ENCODE assay signal across 23 cellular contexts in genomic region chr11:117872962-117873827, GRCh38. TPM values are rescaled to one million over a fixed set of nuclear protein-coding genes. Genes with fewer than 3 reads are reported as not detected.
DNase-seq lines count a peak whose midpoint lies in the region; ATAC-seq and TF ChIP-seq lines count a peak whose summit lies in the region.
"Had no signal": no experiment of that assay in that cellular context is flagged by ENCODE, and none has a peak within 500 bp of the region (broad histone marks: within the 10 kb centered on the region; RNA-seq: fewer than 3 reads in every experiment).

No MANE protein-coding gene starts in this region.

- H3K4me1 ChIP-seq in BLaER1 (peaks cover 40% of the 10 kb centered on the region), DND-41 (ENCODE audit: insufficient read depth, low read length) (peaks cover 61% of the 10 kb centered on the region), neural progenitor cell (peaks cover 71% of the 10 kb centered on the region), adrenal gland (replicated peaks in 1 of 2) (peaks cover 0 to 61% of the 10 kb centered on the region in 2 donors)
- H3K4me1 ChIP-seq: right lobe of liver had no signal

- 81 to 89% (median 84%) methylated on average over 12 to 15 of the region's 15 CpGs for WGBS in adrenal gland, 4 donors

- no peaks in the 10 kb centered on the region for H3K9me3 ChIP-seq in BLaER1
- no peaks in the 10 kb centered on the region for H3K9me3 ChIP-seq in DND-41 (ENCODE audit: insufficient read depth, low read length, severe bottlenecking)
- H3K9me3 ChIP-seq in neural progenitor cell (ENCODE audit: low read depth): no peaks in the 10 kb centered on the region
- no peaks in the 10 kb centered on the region for H3K9me3 ChIP-seq in adrenal gland (replicated peaks in 1 of 3)
- H3K9me3 ChIP-seq: right lobe of liver had no signal

- peak; percentile 47 for ATAC-seq in DND-41 (ENCODE audit: insufficient read depth, low read depth)
- ATAC-seq in GM18520 (IDR thresholded peaks at IDR 0.05; ENCODE audit: unreplicated experiment): no peak
- ATAC-seq: T-cell had no signal

- H3K27ac ChIP-seq in BLaER1 (no peak overlapping the region), DND-41 (ENCODE audit: low read length) (peak overlapping the region; percentile 37), dorsolateral prefrontal cortex (peak overlapping the region in 56 of 59 donors; percentile 3 to 96 (median 88)), neural progenitor cell (no peak overlapping the region), adrenal gland (peak overlapping the region in 2 of 5 donors; percentile 29 to 82)
- H3K27ac ChIP-seq: VCaP had no signal

- H3K4me3 ChIP-seq in BLaER1: no peak overlapping the region
- H3K4me3 ChIP-seq in DND-41 (ENCODE audit: low read depth in 1 of 2, low read length in 2 of 2): no peak overlapping the region
- H3K4me3 ChIP-seq in dorsolateral prefrontal cortex: peak overlapping the region in 51 of 59 donors; percentile 6 to 82 (median 67)
- H3K4me3 ChIP-seq in neural progenitor cell: no peak overlapping the region
- no peak overlapping the region for H3K4me3 ChIP-seq in adrenal gland
- H3K4me3 ChIP-seq: right lobe of liver had no signal

- TF ChIP-seq CTCF in DND-41 (IDR thresholded peaks at IDR 0.05; ENCODE audit: borderline replicate concordance, extremely low read depth, low read length, poor library complexity, severe bottlenecking) (no peak), dorsolateral prefrontal cortex (IDR thresholded peaks at IDR 0.05 in 54 of 56, conservative IDR thresholded peaks at IDR 0.05 in 2 of 56; ENCODE audit: low read depth in 1 of 56, partially characterized antibody in 56 of 56) (no peak), neural progenitor cell (IDR thresholded peaks at IDR 0.05) (no peak), adrenal gland (IDR thresholded peaks at IDR 0.05) (no peak), GM10266 (IDR thresholded peaks at IDR 0.05; ENCODE audit: control insufficient read depth, insufficient read depth, low read depth, missing control alignments) (no peak)

- H2AFZ ChIP-seq in DND-41 (ENCODE audit: low read depth, low read length): no peak overlapping the region
- no peak overlapping the region for H2AFZ ChIP-seq in neural progenitor cell (replicated peaks)

- H3K27me3 Mint-ChIP-seq in neural progenitor cell (ENCODE audit: insufficient read depth, low read depth): peaks cover 18% of the 10 kb centered on the region

- H3K9me3 Mint-ChIP-seq in neural progenitor cell: no peaks in the 10 kb centered on the region
- H3K9me3 Mint-ChIP-seq: endodermal cell; stimulated activated naive CD8-positive, alpha-beta T cell treated with anti-CD3 and anti-CD28 coated beads, Interleukin-15, Interleukin-2, amounts not matched to agents 100 ng/mL and 50 ng/mL, for 24 hours; T-cell had no signal

- intact Hi-C loops in dorsolateral prefrontal cortex (cut with DNase I) (no loop called here), adrenal gland (cut with DNase I) (no loop called here)

- H3K4me2 ChIP-seq in BLaER1 (peak overlapping the region; percentile 23), DND-41 (ENCODE audit: insufficient read depth, low read length) (peak overlapping the region; percentile 21), neural progenitor cell (peak overlapping the region; percentile 89)

- peaks cover 73% of the 10 kb centered on the region for H3K4me1 Mint-ChIP-seq in neural progenitor cell

- peaks cover 81% of the 10 kb centered on the region for H3K79me2 ChIP-seq in DND-41 (ENCODE audit: insufficient read depth, low read length)
- peaks cover 82% of the 10 kb centered on the region for H3K79me2 ChIP-seq in neural progenitor cell (ENCODE audit: low read depth)

- H3K36me3 Mint-ChIP-seq in neural progenitor cell: peaks cover 4% of the 10 kb centered on the region
- H3K36me3 Mint-ChIP-seq: T-cell had no signal

- H3K4me3 Mint-ChIP-seq in neural progenitor cell: peak overlapping the region; percentile 44
- H3K4me3 Mint-ChIP-seq: stimulated activated naive CD8-positive, alpha-beta T cell treated with anti-CD3 and anti-CD28 coated beads, Interleukin-15, Interleukin-2, amounts not matched to agents 100 ng/mL and 50 ng/mL, for 24 hours had no signal

- H3K27ac Mint-ChIP-seq in neural progenitor cell: no peak overlapping the region
- H3K27ac Mint-ChIP-seq: endodermal cell; stimulated activated naive CD8-positive, alpha-beta T cell treated with anti-CD3 and anti-CD28 coated beads, Interleukin-15, Interleukin-2, amounts not matched to agents 100 ng/mL and 50 ng/mL, for 24 hours; T-cell had no signal

- H4K20me1 ChIP-seq in BLaER1: no peaks in the 10 kb centered on the region; the same call in 1 of the 2 replicates
- H4K20me1 ChIP-seq in DND-41 (ENCODE audit: insufficient read depth, low read length): peaks cover 68% of the 10 kb centered on the region
- H4K20me1 ChIP-seq in neural progenitor cell (ENCODE audit: low read depth): peaks cover 67% of the 10 kb centered on the region

- no peak overlapping the region for H3K9ac ChIP-seq in BLaER1
- no peak overlapping the region; the same call in 1 of the 2 replicates for H3K9ac ChIP-seq in DND-41 (ENCODE audit: low read depth, low read length)
- no peak overlapping the region for H3K9ac ChIP-seq in neural progenitor cell

- no peak for TF ChIP-seq POLR2A in adrenal gland (IDR thresholded peaks at IDR 0.05)

- H3K27me3 ChIP-seq in BLaER1 (peaks cover 55% of the 10 kb centered on the region), DND-41 (ENCODE audit: insufficient read depth, low read length, poor library complexity) (no peaks in the 10 kb centered on the region), dorsolateral prefrontal cortex (peaks cover 0 to 38% (median 4%) of the 10 kb centered on the region in 45 donors), neural progenitor cell (peaks cover 11% of the 10 kb centered on the region), adrenal gland (no peaks in the 10 kb centered on the region)

- H3F3A ChIP-seq in neural progenitor cell (ENCODE audit: low read depth): peaks cover 28% of the 10 kb centered on the region

- H3K36me3 ChIP-seq in BLaER1 (no peaks in the 10 kb centered on the region), DND-41 (ENCODE audit: insufficient read depth, low read length) (peaks cover 15% of the 10 kb centered on the region), neural progenitor cell (no peaks in the 10 kb centered on the region), adrenal gland (replicated peaks in 1 of 2) (no peaks in the 10 kb centered on the region)
- H3K36me3 ChIP-seq: right lobe of liver had no signal

- DNase-seq in DND-41 (peak; percentile 43), dorsolateral prefrontal cortex (no peak), neural progenitor cell (ENCODE audit: low spot score) (no peak), adrenal gland (no peak), GM10266 (ENCODE audit: extremely low spot score) (no peak)
- DNase-seq in stimulated activated CD4-positive, alpha-beta T cell treated with anti-CD3 and anti-CD28 coated beads, Interleukin-1b, Interleukin-23, amount 100 ng/mL, for 48 hours: no peak
- DNase-seq: amygdala, COR-L47, EL, endodermal cell, H7, hippocampal formation, islet precursor cell, NCI-H2029 treated with DMSO at 0.1 percent for 48 hours, NCI-H510A treated with DMSO at 0.1 percent for 48 hours, nucleus accumbens, right lobe of liver, T-cell had no signal

RNA-seq across cellular contexts. Expression of gene FXYD6, which starts 3.3 kb away (rescaled TPM):
- 100 to 1,000 TPM; 188 to 567 (median 374) TPM for total RNA-seq in dorsolateral prefrontal cortex
- 95.6 and 123 TPM in 2 replicates for total RNA-seq in neural progenitor cell (ENCODE audit: low replicate concordance)
- 100 to 1,000 TPM in 5 of 8 donors, 10 to 100 TPM in 3; 54.4 to 218 (median 104) TPM for total RNA-seq in adrenal gland
- 10 to 100 TPM; 83.2 to 94.4 (median 93.9) TPM for polyA plus RNA-seq in adrenal gland

RNA-seq across cellular contexts. Expression of gene FXYD2, which starts 48.7 kb away (rescaled TPM):
- total RNA-seq in dorsolateral prefrontal cortex: 10 to 100 TPM in 5 of 120 experiments, 1 to 10 TPM in 115; 1.5 to 14.9 (median 4.6) TPM
- 1.7 and 1.9 TPM in 2 replicates for total RNA-seq in neural progenitor cell (ENCODE audit: low replicate concordance)
- 1 to 10 TPM in 6 of 8 donors, not detected in 2; 1.2 to 4.3 (median 2.7) TPM for total RNA-seq in adrenal gland
- 10 to 100 TPM in 1 of 3 donors, 1 to 10 TPM in 1, under 1 TPM in 1; 0.27 to 11.3 (median 3.6) TPM for polyA plus RNA-seq in adrenal gland

RNA-seq across cellular contexts. Expression of gene TMPRSS13, which starts 56.0 kb away (rescaled TPM):
- total RNA-seq in dorsolateral prefrontal cortex (1 to 10 TPM in 1 of 120 experiments, under 1 TPM in 56, not detected in 63; 0.15 to 1.3 (median 0.35) TPM), neural progenitor cell (ENCODE audit: low replicate concordance) (0.22 TPM in 1 of 2 replicates, not detected in the other), adrenal gland (1 to 10 TPM in 1 of 8 donors, under 1 TPM in 7; 0.12 to 1.3 (median 0.56) TPM)
- 1 to 10 TPM in 1 of 3 donors, under 1 TPM in 2; 0.54 to 1.0 (median 0.84) TPM for polyA plus RNA-seq in adrenal gland
- total RNA-seq: Right ventricle myocardium superior had no signal

Comparison
In these comparisons a context has a peak if more than half of its experiments do, and no peak if none do; other contexts are left out.
1. H3K27ac ChIP-seq: peak in DND-41 (single experiment) and dorsolateral prefrontal cortex (56 of 59); none in BLaER1 (single experiment) and neural progenitor cell (single experiment).
2. H3K4me2 ChIP-seq: peak in every context shown above with its lines; median percentile 89 in neural progenitor cell; 23 in BLaER1; 21 in DND-41.
3. H3K4me3 ChIP-seq: peak in dorsolateral prefrontal cortex (51 of 59); none in BLaER1 (single experiment), DND-41 (0 of 2), neural progenitor cell (single experiment) and adrenal gland (0 of 4).